1 cellular context compared by ENCODE assay signal in the genomic region with DNA sequence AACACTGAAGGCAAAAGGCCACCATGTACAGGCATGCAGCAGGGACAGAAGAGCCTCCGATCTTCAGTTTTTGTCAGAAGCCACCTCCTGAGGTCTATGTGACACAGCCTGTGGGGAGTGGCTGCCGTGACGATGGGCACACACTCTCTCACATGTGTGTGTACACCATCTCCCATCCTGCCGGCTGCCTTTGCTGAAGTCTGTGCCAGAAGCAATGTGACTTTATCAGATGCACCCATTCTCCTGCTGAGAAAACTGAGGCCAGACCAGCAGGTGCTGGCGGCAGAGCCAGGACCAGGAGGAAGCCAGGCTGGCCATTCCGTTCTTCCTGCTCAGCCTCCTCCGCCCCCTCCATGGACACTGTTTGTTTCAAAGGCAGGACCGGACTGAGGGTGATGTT.
TF ChIP-seq lines count a peak whose summit lies in the region.

No MANE protein-coding gene starts in this region.

TF ChIP-seq in SK-N-SH treated with all-trans-retinoic acid at 6 μM for 48 hours, 23 proteins besides CTCF, POLR2A, EP300 and RAD21 (continued from another document):
- TF ChIP-seq, protein P1, sequence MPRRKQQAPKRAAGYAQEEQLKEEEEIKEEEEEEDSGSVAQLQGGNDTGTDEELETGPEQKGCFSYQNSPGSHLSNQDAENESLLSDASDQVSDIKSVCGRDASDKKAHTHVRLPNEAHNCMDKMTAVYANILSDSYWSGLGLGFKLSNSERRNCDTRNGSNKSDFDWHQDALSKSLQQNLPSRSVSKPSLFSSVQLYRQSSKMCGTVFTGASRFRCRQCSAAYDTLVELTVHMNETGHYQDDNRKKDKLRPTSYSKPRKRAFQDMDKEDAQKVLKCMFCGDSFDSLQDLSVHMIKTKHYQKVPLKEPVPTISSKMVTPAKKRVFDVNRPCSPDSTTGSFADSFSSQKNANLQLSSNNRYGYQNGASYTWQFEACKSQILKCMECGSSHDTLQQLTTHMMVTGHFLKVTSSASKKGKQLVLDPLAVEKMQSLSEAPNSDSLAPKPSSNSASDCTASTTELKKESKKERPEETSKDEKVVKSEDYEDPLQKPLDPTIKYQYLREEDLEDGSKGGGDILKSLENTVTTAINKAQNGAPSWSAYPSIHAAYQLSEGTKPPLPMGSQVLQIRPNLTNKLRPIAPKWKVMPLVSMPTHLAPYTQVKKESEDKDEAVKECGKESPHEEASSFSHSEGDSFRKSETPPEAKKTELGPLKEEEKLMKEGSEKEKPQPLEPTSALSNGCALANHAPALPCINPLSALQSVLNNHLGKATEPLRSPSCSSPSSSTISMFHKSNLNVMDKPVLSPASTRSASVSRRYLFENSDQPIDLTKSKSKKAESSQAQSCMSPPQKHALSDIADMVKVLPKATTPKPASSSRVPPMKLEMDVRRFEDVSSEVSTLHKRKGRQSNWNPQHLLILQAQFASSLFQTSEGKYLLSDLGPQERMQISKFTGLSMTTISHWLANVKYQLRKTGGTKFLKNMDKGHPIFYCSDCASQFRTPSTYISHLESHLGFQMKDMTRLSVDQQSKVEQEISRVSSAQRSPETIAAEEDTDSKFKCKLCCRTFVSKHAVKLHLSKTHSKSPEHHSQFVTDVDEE (CRISPR knock-in tag; IDR thresholded peaks at IDR 0.05): no peak
- no peak for TF ChIP-seq SNAI2 (CRISPR knock-in tag; IDR thresholded peaks at IDR 0.05)
- TF ChIP-seq ZFP3 (CRISPR knock-in tag; IDR thresholded peaks at IDR 0.05): no peak
- TF ChIP-seq ZNF70 (CRISPR knock-in tag; IDR thresholded peaks at IDR 0.05): no peak
- no peak for TF ChIP-seq PATZ1 (CRISPR knock-in tag; IDR thresholded peaks at IDR 0.05; ENCODE audit: borderline replicate concordance)
TF ChIP-seq in SK-N-SH treated with all-trans-retinoic acid at 6 μM for 48 hours: peak in this region for 0.
